8 cellular contexts compared by ENCODE assay signal in the genomic region with DNA sequence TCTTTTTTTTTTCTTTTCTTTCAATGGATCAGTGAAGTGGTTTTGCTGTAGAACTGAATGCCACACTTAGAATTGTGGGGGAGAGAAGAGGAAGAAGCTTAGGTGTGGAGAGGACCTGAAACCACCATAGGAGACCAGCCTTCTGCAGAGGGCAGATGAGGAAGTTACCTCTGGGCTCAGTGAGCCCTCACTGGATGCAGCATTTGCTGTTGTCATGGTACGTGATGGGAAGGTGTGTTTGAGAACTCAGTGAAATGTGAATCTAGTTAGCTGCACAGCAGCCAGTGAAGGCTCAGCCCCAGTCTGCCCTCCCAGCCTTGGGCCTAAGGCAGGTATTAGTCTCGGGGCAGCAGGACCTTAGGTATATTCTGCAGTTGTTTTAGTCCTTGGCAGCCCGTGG. TPM values are rescaled to one million over a fixed set of nuclear protein-coding genes. Genes with fewer than 3 reads are reported as not detected.
DNase-seq lines count a peak whose midpoint lies in the region; ATAC-seq and TF ChIP-seq lines count a peak whose summit lies in the region.

No MANE protein-coding gene starts in this region.

- peaks cover 26% of the 10 kb centered on the region for H3K4me1 ChIP-seq in effector memory CD4-positive, alpha-beta T cell (ENCODE audit: control insufficient read depth, insufficient read depth, low read length, poor library complexity, severe bottlenecking)

- H3K36me3 Mint-ChIP-seq in type B pancreatic cell (peaks cover 8% of the 10 kb centered on the region), endothelial cell (ENCODE audit: low read depth, unreplicated experiment) (no peaks in the 10 kb centered on the region)

- peaks cover 32% of the 10 kb centered on the region for H3K36me3 ChIP-seq in effector memory CD4-positive, alpha-beta T cell (ENCODE audit: control insufficient read depth, insufficient read depth, low read length)

- H3K4me3 Mint-ChIP-seq in type B pancreatic cell (no peak overlapping the region), endothelial cell (ENCODE audit: unreplicated experiment) (no peak overlapping the region)

- in situ Hi-C loops in GM13976 (cut with MboI; ENCODE audit: low sequenced_read_pairs, unreplicated experiment), result no loop called here

- H3K9me3 ChIP-seq in effector memory CD4-positive, alpha-beta T cell (ENCODE audit: control insufficient read depth, low read length), result no peaks in the 10 kb centered on the region

- H3K9me3 Mint-ChIP-seq in type B pancreatic cell (no peaks in the 10 kb centered on the region), endothelial cell (ENCODE audit: unreplicated experiment) (no peaks in the 10 kb centered on the region)

- ATAC-seq in GM21381 (IDR thresholded peaks at IDR 0.05; ENCODE audit: unreplicated experiment) (peak; percentile 100), HG03469 (IDR thresholded peaks at IDR 0.05; ENCODE audit: unreplicated experiment) (peak; percentile 98)

- H3K4me1 Mint-ChIP-seq in type B pancreatic cell (ENCODE audit: unreplicated experiment) (peaks cover 8% of the 10 kb centered on the region), endothelial cell (ENCODE audit: unreplicated experiment) (no peaks in the 10 kb centered on the region)

- H3K27me3 Mint-ChIP-seq in type B pancreatic cell (no peaks in the 10 kb centered on the region), endothelial cell (ENCODE audit: unreplicated experiment) (no peaks in the 10 kb centered on the region)

- H3K27me3 ChIP-seq in effector memory CD4-positive, alpha-beta T cell (replicated peaks; ENCODE audit: control insufficient read depth, insufficient read depth, low read length, poor library complexity, severe bottlenecking), result no peaks in the 10 kb centered on the region

- TF ChIP-seq CTCF in GM13976 (IDR thresholded peaks at IDR 0.05; ENCODE audit: borderline replicate concordance, control extremely low read depth, extremely low read depth, insufficient read depth, missing control alignments) (no peak), type B pancreatic cell (conservative IDR thresholded peaks at IDR 0.05) (no peak), endothelial cell (IDR thresholded peaks at IDR 0.05; ENCODE audit: unreplicated experiment) (no peak)

- peak overlapping the region; percentile 29 for H3K27ac ChIP-seq in effector memory CD4-positive, alpha-beta T cell (ENCODE audit: insufficient read depth, low read length, poor library complexity, severe bottlenecking)

- H3K27ac Mint-ChIP-seq in type B pancreatic cell (no peak overlapping the region), endothelial cell (ENCODE audit: unreplicated experiment) (no peak overlapping the region)

- DNase-seq in GM13976 (ENCODE audit: low spot score) (peak; percentile 37), DMS79 treated with DMSO at 0.1 percent for 48 hours (lab: John Stamatoyannopoulos, UW) (no peak), type B pancreatic cell (ENCODE audit: extremely low spot score, unreplicated experiment) (no peak), cortex of kidney (lab: John Stamatoyannopoulos, UW) (no peak), endothelial cell (ENCODE audit: low spot score) (no peak)
- DNase-seq in effector memory CD4-positive, alpha-beta T cell, result no peak

- no peak overlapping the region for H3K4me3 ChIP-seq in effector memory CD4-positive, alpha-beta T cell (ENCODE audit: insufficient read depth, low read depth, low read length, poor library complexity, severe bottlenecking)

RNA-seq across cellular contexts. Expression of gene CYFIP2, which starts 17.5 kb away (rescaled TPM):
- 59.4 and 61.4 TPM in 2 replicates for total RNA-seq in type B pancreatic cell (ENCODE audit: low replicate concordance)
- total RNA-seq in endothelial cell (ENCODE audit: unreplicated experiment), result 42.9 TPM
